19 cellular contexts compared by ENCODE assay signal in genomic region chr5:147712583-147712982, GRCh38.
"Had no signal": no experiment of that assay in that cellular context is flagged by ENCODE, and none has a peak within 500 bp of the region (broad histone marks: within the 10 kb centered on the region; RNA-seq: fewer than 3 reads in every experiment).

No MANE protein-coding gene starts in this region.

- H3K36me3 ChIP-seq: ascending aorta, spleen, upper lobe of left lung had no signal

- H3K4me1 Mint-ChIP-seq: stimulated activated memory B cell treated with anti-CD40 and anti-IgM and Interleukin-4, amounts not matched to agents 10 μg/mL and 1 μg/mL and 100 μg/mL, for 72 hours had no signal

- H3K36me3 Mint-ChIP-seq: activated CD4-positive, alpha-beta memory T cell treated with anti-CD3 and anti-CD28 coated beads for 36 hours; stimulated activated memory B cell treated with anti-CD40 and anti-IgM and Interleukin-4, amounts not matched to agents 10 μg/mL and 1 μg/mL and 100 μg/mL, for 72 hours had no signal

- H3K4me1 ChIP-seq: ascending aorta, spleen, testis, upper lobe of left lung had no signal

- H3K27me3 ChIP-seq: ascending aorta, testis, upper lobe of left lung had no signal

- ATAC-seq: stimulated activated memory B cell treated with anti-CD40 and anti-IgM and Interleukin-4, amounts not matched to agents 10 μg/mL and 1 μg/mL and 100 μg/mL, for 72 hours had no signal

- H3K4me3 Mint-ChIP-seq: activated CD4-positive, alpha-beta memory T cell treated with anti-CD3 and anti-CD28 coated beads for 36 hours; activated naive CD4-positive, alpha-beta T cell treated with anti-CD3 and anti-CD28 coated beads for 36 hours; stimulated activated memory B cell treated with anti-CD40 and anti-IgM and Interleukin-4, amounts not matched to agents 10 μg/mL and 1 μg/mL and 100 μg/mL, for 72 hours; T-helper 2 cell treated with Interferon-gamma antibody and Interleukin-4, amounts not matched to agents 5 μg/mL and 100 μg/mL, for 36 hours had no signal

- H3K9me3 Mint-ChIP-seq: activated CD4-positive, alpha-beta memory T cell treated with anti-CD3 and anti-CD28 coated beads for 36 hours; activated naive CD4-positive, alpha-beta T cell treated with anti-CD3 and anti-CD28 coated beads for 36 hours; activated T-helper 2 cell treated with anti-CD3 and anti-CD28 coated beads, Interferon-gamma antibody, Interleukin-2, Interleukin-4, amounts not matched to agents 10 μg/mL and 5 μg/mL and 100 μg/mL, durations not matched to agents 14 hours and 24 hours and 36 hours; stimulated activated memory B cell treated with anti-CD40 and anti-IgM and Interleukin-4, amounts not matched to agents 10 μg/mL and 1 μg/mL and 100 μg/mL, for 72 hours; T-helper 2 cell treated with Interferon-gamma antibody and Interleukin-4, amounts not matched to agents 5 μg/mL and 100 μg/mL, for 36 hours had no signal

- H3K4me3 ChIP-seq: ascending aorta, lung, testis, upper lobe of left lung had no signal

- H3K27ac Mint-ChIP-seq: activated CD4-positive, alpha-beta memory T cell treated with anti-CD3 and anti-CD28 coated beads for 36 hours; activated naive CD4-positive, alpha-beta T cell treated with anti-CD3 and anti-CD28 coated beads for 36 hours; activated T-helper 2 cell treated with anti-CD3 and anti-CD28 coated beads, Interferon-gamma antibody, Interleukin-2, Interleukin-4, amounts not matched to agents 10 μg/mL and 5 μg/mL and 100 μg/mL, durations not matched to agents 14 hours and 24 hours and 36 hours; stimulated activated memory B cell treated with anti-CD40 and anti-IgM and Interleukin-4, amounts not matched to agents 10 μg/mL and 1 μg/mL and 100 μg/mL, for 72 hours; T-helper 2 cell treated with Interferon-gamma antibody and Interleukin-4, amounts not matched to agents 5 μg/mL and 100 μg/mL, for 36 hours had no signal

- H3K9me3 ChIP-seq: ascending aorta, spleen, testis, upper lobe of left lung had no signal

- H3K27me3 Mint-ChIP-seq: activated CD4-positive, alpha-beta memory T cell treated with anti-CD3 and anti-CD28 coated beads for 36 hours; stimulated activated memory B cell treated with anti-CD40 and anti-IgM and Interleukin-4, amounts not matched to agents 10 μg/mL and 1 μg/mL and 100 μg/mL, for 72 hours had no signal

- DNase-seq: activated CD4-positive, alpha-beta memory T cell treated with anti-CD3 and anti-CD28 coated beads for 36 hours; activated naive CD4-positive, alpha-beta T cell treated with anti-CD3 and anti-CD28 coated beads for 36 hours; cortex of kidney; effector CD8-positive, alpha-beta T cell; foreskin fibroblast; glutamatergic neuron; kidney; midbrain; occipital lobe; retina; spleen; stimulated activated CD4-positive, alpha-beta T cell treated with anti-CD3 and anti-CD28 coated beads, Interleukin-4, amount 100 ng/mL, for 4 hours; testis; upper lobe of left lung had no signal
